ENCODE assay signal across 10 cellular contexts in genomic region chr7:157279679-157279972, GRCh38. TPM values are rescaled to one million over a fixed set of nuclear protein-coding genes. Genes with fewer than 3 reads are reported as not detected.
DNase-seq lines count a peak whose midpoint lies in the region; ATAC-seq, FAIRE-seq and TF ChIP-seq lines count a peak whose summit lies in the region.
"Had no signal": no experiment of that assay in that cellular context is flagged by ENCODE, and none has a peak within 500 bp of the region (broad histone marks: within the 10 kb centered on the region; RNA-seq: fewer than 3 reads in every experiment).

No MANE protein-coding gene starts in this region.

- H3K27me3 ChIP-seq in bronchial epithelial cell (ENCODE audit: control insufficient read depth, insufficient read depth, low read length) (no peaks in the 10 kb centered on the region), left lung (peaks cover 0 to 29% of the 10 kb centered on the region in 2 donors), subcutaneous abdominal adipose tissue (ENCODE audit: control insufficient read depth in 5 of 5, insufficient read depth in 4 of 5, low read length in 5 of 5) (no peaks in the 10 kb centered on the region)

- FAIRE-seq in bronchial epithelial cell (lab: Jason Lieb, UNC), result no peak
- FAIRE-seq in H54 (lab: Jason Lieb, UNC), result no peak

- H3K9me2 ChIP-seq in OCI-LY7 (ENCODE audit: insufficient read depth, low read length), result no peaks in the 10 kb centered on the region

- peaks cover 0 to 3% of the 10 kb centered on the region in 2 donors for H3K9me3 ChIP-seq in left lung
- peaks cover 2 to 9% (median 8%) of the 10 kb centered on the region in 5 donors for H3K9me3 ChIP-seq in subcutaneous abdominal adipose tissue (ENCODE audit: control insufficient read depth in 5 of 5, low read length in 5 of 5)
- no peaks in the 10 kb centered on the region for H3K9me3 ChIP-seq in OCI-LY7 (ENCODE audit: low read length)

- H4K20me1 ChIP-seq in OCI-LY7 (ENCODE audit: insufficient read depth, low read length), result no peaks in the 10 kb centered on the region

- no peak for TF ChIP-seq CTCF in bronchial epithelial cell (IDR thresholded peaks at IDR 0.05; ENCODE audit: insufficient read depth, low read length, severe bottlenecking)
- no peak for TF ChIP-seq CTCF in left lung (IDR thresholded peaks at IDR 0.05)
- no peak for TF ChIP-seq CTCF in OCI-LY7 (conservative IDR thresholded peaks at IDR 0.05; ENCODE audit: low read length)

- H3K36me3 ChIP-seq in bronchial epithelial cell (ENCODE audit: control insufficient read depth, insufficient read depth, low read length) (no peaks in the 10 kb centered on the region), left lung (no peaks in the 10 kb centered on the region), subcutaneous abdominal adipose tissue (ENCODE audit: control insufficient read depth in 5 of 5, insufficient read depth in 5 of 5, low read length in 5 of 5) (no peaks in the 10 kb centered on the region), OCI-LY7 (ENCODE audit: insufficient read depth, low read length) (no peaks in the 10 kb centered on the region)

- no peak overlapping the region for H3K27ac ChIP-seq in left lung
- no peak overlapping the region for H3K27ac ChIP-seq in subcutaneous abdominal adipose tissue (ENCODE audit: low read depth, low read length)
- H3K27ac ChIP-seq in OCI-LY7 (ENCODE audit: low read depth, low read length, poor library complexity, severe bottlenecking), result no peak overlapping the region

- no peak for DNase-seq in bronchial epithelial cell (ENCODE audit: low read depth)
- DNase-seq in left lung, result no peak
- DNase-seq in OCI-LY7 (ENCODE audit: low spot score), result no peak
- DNase-seq in H54 (ENCODE audit: insufficient read length, low spot score), result no peak
- DNase-seq in DMS 273 (lab: John Stamatoyannopoulos, UW; ENCODE audit: unreplicated experiment), result no peak
- DNase-seq in epidermal melanocyte (ENCODE audit: insufficient read length, low spot score), result no peak
- DNase-seq: NCI-H1436; stimulated activated CD4-positive, alpha-beta T cell treated with anti-CD3 and anti-CD28 coated beads, Interleukin-1b, Interleukin-23, amount 100 ng/mL, for 48 hours had no signal

- ATAC-seq in GM21381 (IDR thresholded peaks at IDR 0.05; ENCODE audit: unreplicated experiment), result peak; percentile 5
- ATAC-seq in left lung, result no peak

- peak overlapping the region in 4 of 5 donors; percentile 58 to 85 (median 66) for H3K9ac ChIP-seq in subcutaneous abdominal adipose tissue (ENCODE audit: low read length in 5 of 5)

- no peak overlapping the region for H3K4me2 ChIP-seq in OCI-LY7 (ENCODE audit: low read length)

- H3K4me1 ChIP-seq in left lung (peaks cover 4 to 40% of the 10 kb centered on the region in 2 donors), subcutaneous abdominal adipose tissue (ENCODE audit: control insufficient read depth in 5 of 5, insufficient read depth in 5 of 5, low read length in 5 of 5) (peaks cover 1 to 32% (median 17%) of the 10 kb centered on the region in 5 donors), OCI-LY7 (ENCODE audit: insufficient read depth, low read length, poor library complexity, severe bottlenecking) (no peaks in the 10 kb centered on the region)

- intact Hi-C loops in left lung (cut with DNase I), result no loop called here
- intact Hi-C loops in OCI-LY7 (cut with micrococcal nuclease; ENCODE audit: unreplicated experiment), result no loop called here

- POLR2A ChIA-PET in OCI-LY7 (lab: Charles Lee), result interaction anchor here (0.7 kb wide), 1 partner anchor 11 kb away, joined by 5 read pairs; no protein-coding TSS in a partner anchor

- CTCF ChIA-PET in OCI-LY7 (lab: Charles Lee; ENCODE audit: unreplicated experiment), result no interaction called here

- H3K79me2 ChIP-seq in OCI-LY7 (ENCODE audit: insufficient read depth, low read depth, low read length), result no peaks in the 10 kb centered on the region

- H3K4me3 ChIP-seq in bronchial epithelial cell (ENCODE audit: low read depth, low read length) (peak overlapping the region; percentile 45), left lung (peak overlapping the region; percentile 42 to 50), subcutaneous abdominal adipose tissue (ENCODE audit: low read depth in 1 of 5, low read length in 5 of 5) (peak overlapping the region in 4 of 5 donors; percentile 61 to 70 (median 62)), OCI-LY7 (ENCODE audit: low read depth, low read length, poor library complexity, severe bottlenecking) (no peak overlapping the region)

- TF ChIP-seq POLR2A in H54 (IDR thresholded peaks at IDR 0.05; ENCODE audit: low read depth, low read length), result no peak

- H2AFZ ChIP-seq in OCI-LY7 (ENCODE audit: low read length), result no peak overlapping the region

- BruUV-seq in OCI-LY7 (replicated peaks; lab: Mats Ljungman, UMichigan), result no TSS peak

RNA-seq across cellular contexts. Expression of gene DNAJB6, which starts 57.2 kb away (rescaled TPM):
- 87.9 and 113 TPM in 2 replicates for total RNA-seq in bronchial epithelial cell
- total RNA-seq in left lung, result 10 to 100 TPM; 76.6 to 98.0 TPM
- total RNA-seq in OCI-LY7 (2014; rRNA removed; shearing (Covaris generic)), result 56.4 and 69.3 TPM in 2 replicates
- 65.9 and 66.4 TPM in 2 replicates for total RNA-seq in OCI-LY7 (2022)
